Comparison of ENCODE assay signal across 16 cellular contexts in genomic region chr11:10350341-10350740, GRCh38. TPM values are rescaled to one million over a fixed set of nuclear protein-coding genes. Genes with fewer than 3 reads are reported as not detected.
DNase-seq lines count a peak whose midpoint lies in the region; ATAC-seq and TF ChIP-seq lines count a peak whose summit lies in the region.
"Had no signal": no experiment of that assay in that cellular context is flagged by ENCODE, and none has a peak within 500 bp of the region (broad histone marks: within the 10 kb centered on the region; RNA-seq: fewer than 3 reads in every experiment).

No MANE protein-coding gene starts in this region.

- no peaks in the 10 kb centered on the region for H3K9me3 Mint-ChIP-seq in activated CD8-positive, alpha-beta memory T cell treated with anti-CD3 and anti-CD28 coated beads, Interleukin-2, amount 10 ng/mL, durations not matched to agents 7 days and 5 days (ENCODE audit: low read depth)
- H3K9me3 Mint-ChIP-seq: activated CD4-positive, alpha-beta memory T cell treated with anti-CD3 and anti-CD28 coated beads for 36 hours had no signal

- TF ChIP-seq CTCF in adrenal gland (IDR thresholded peaks at IDR 0.05), result no peak

- no peak overlapping the region for H3K9ac ChIP-seq in trophoblast cell (ENCODE audit: low read length)

- no peaks in the 10 kb centered on the region for H3K4me1 Mint-ChIP-seq in activated CD8-positive, alpha-beta memory T cell treated with anti-CD3 and anti-CD28 coated beads, Interleukin-2, amount 10 ng/mL, durations not matched to agents 7 days and 5 days

- peaks cover 39% of the 10 kb centered on the region for H3K27me3 Mint-ChIP-seq in activated CD8-positive, alpha-beta memory T cell treated with anti-CD3 and anti-CD28 coated beads, Interleukin-2, amount 10 ng/mL, durations not matched to agents 7 days and 5 days

- no peak overlapping the region for H2AK5ac ChIP-seq in trophoblast cell (ENCODE audit: low read length)

- no peak overlapping the region for H2BK12ac ChIP-seq in trophoblast cell (ENCODE audit: low read length)

- H4K8ac ChIP-seq in trophoblast cell (ENCODE audit: low read depth, low read length), result no peak overlapping the region

- no peak for TF ChIP-seq POLR2A in adrenal gland (IDR thresholded peaks at IDR 0.05)

- H3K18ac ChIP-seq in trophoblast cell (ENCODE audit: low read length), result no peak overlapping the region

- H3K27me3 ChIP-seq in trophoblast cell (ENCODE audit: insufficient read depth, low read length) (no peaks in the 10 kb centered on the region), adrenal gland (no peaks in the 10 kb centered on the region)
- H3K27me3 ChIP-seq: stomach had no signal

- H3K36me3 ChIP-seq in trophoblast cell (ENCODE audit: control insufficient read depth in 1 of 2, insufficient read depth in 2 of 2, low read length in 2 of 2) (no peaks in the 10 kb centered on the region), adrenal gland (replicated peaks in 1 of 2) (no peaks in the 10 kb centered on the region)
- H3K36me3 ChIP-seq: stomach had no signal

- no peak overlapping the region for H4K91ac ChIP-seq in trophoblast cell (ENCODE audit: low read depth, low read length)

- CTCF ChIA-PET in activated CD8-positive, alpha-beta memory T cell treated with anti-CD3 and anti-CD28 coated beads, Interleukin-2, amount 10 ng/mL, durations not matched to agents 7 days and 5 days (lab: Charles Lee), result interaction anchor here (1.4 kb wide), 1 partner anchor 43 kb away, joined by 4 read pairs; no protein-coding TSS in a partner anchor

- H3K4ac ChIP-seq in trophoblast cell (ENCODE audit: low read depth, low read length), result no peak overlapping the region

- H3K9me3 ChIP-seq in trophoblast cell (ENCODE audit: insufficient read depth, low read depth, low read length) (no peaks in the 10 kb centered on the region), adrenal gland (replicated peaks in 1 of 3) (no peaks in the 10 kb centered on the region)
- H3K9me3 ChIP-seq: stomach had no signal

- no peak overlapping the region for H3K27ac Mint-ChIP-seq in activated CD8-positive, alpha-beta memory T cell treated with anti-CD3 and anti-CD28 coated beads, Interleukin-2, amount 10 ng/mL, durations not matched to agents 7 days and 5 days
- H3K27ac Mint-ChIP-seq: activated CD4-positive, alpha-beta memory T cell treated with anti-CD3 and anti-CD28 coated beads for 36 hours had no signal

- H3K36me3 Mint-ChIP-seq in activated CD8-positive, alpha-beta memory T cell treated with anti-CD3 and anti-CD28 coated beads, Interleukin-2, amount 10 ng/mL, durations not matched to agents 7 days and 5 days, result no peaks in the 10 kb centered on the region
- H3K36me3 Mint-ChIP-seq: activated CD4-positive, alpha-beta memory T cell treated with anti-CD3 and anti-CD28 coated beads for 36 hours had no signal

- H3K4me3 ChIP-seq in trophoblast cell (ENCODE audit: low read depth, low read length) (no peak overlapping the region), adrenal gland (no peak overlapping the region)
- H3K4me3 ChIP-seq: stomach had no signal

- H4K12ac ChIP-seq in trophoblast cell (ENCODE audit: low read depth, low read length), result no peak overlapping the region

- ATAC-seq in GM18907 (IDR thresholded peaks at IDR 0.05; ENCODE audit: unreplicated experiment), result no peak
- ATAC-seq in GM19463 (IDR thresholded peaks at IDR 0.05; ENCODE audit: unreplicated experiment), result no peak
- ATAC-seq in activated CD8-positive, alpha-beta memory T cell treated with anti-CD3 and anti-CD28 coated beads, Interleukin-2, amount 10 ng/mL, durations not matched to agents 7 days and 5 days, result no peak

- no peak overlapping the region for H2BK120ac ChIP-seq in trophoblast cell (ENCODE audit: insufficient read depth, low read length, poor library complexity)

- H3K4me1 ChIP-seq in trophoblast cell (ENCODE audit: control insufficient read depth in 1 of 2, insufficient read depth in 2 of 2, low read length in 2 of 2), result peaks cover 13 to 21% of the 10 kb centered on the region in 2 experiments
- H3K4me1 ChIP-seq in adrenal gland (replicated peaks in 1 of 2), result peaks cover 0 to 10% of the 10 kb centered on the region in 2 donors

- H2AFZ ChIP-seq in trophoblast cell (ENCODE audit: insufficient read depth, low read length, poor library complexity), result no peak overlapping the region

- peak overlapping the region; percentile 2 for H3K4me2 ChIP-seq in trophoblast cell (ENCODE audit: low read length)

- intact Hi-C loops in adrenal gland (cut with DNase I), result no loop called here

- H3K23ac ChIP-seq in trophoblast cell (ENCODE audit: low read length), result no peak overlapping the region

- peak; percentile 41 for DNase-seq in GM03348 (ENCODE audit: low spot score)
- DNase-seq in RPMI7951 (ENCODE audit: low read depth), result peak; percentile 92
- DNase-seq in fibroblast of gingiva (ENCODE audit: low read depth), result peak; percentile 66
- peak; percentile 99 for DNase-seq in trophoblast cell
- DNase-seq in adrenal gland, result no peak
- DNase-seq in activated CD8-positive, alpha-beta memory T cell treated with anti-CD3 and anti-CD28 coated beads, Interleukin-2, amount 10 ng/mL, durations not matched to agents 7 days and 5 days, result no peak
- DNase-seq: activated CD4-positive, alpha-beta memory T cell treated with anti-CD3 and anti-CD28 coated beads for 36 hours; amniotic stem cell; DMS79 treated with DMSO at 0.1 percent for 48 hours; GOT3; NCI-H187; SHP77; stomach had no signal

- no peaks in the 10 kb centered on the region for H3K79me2 ChIP-seq in trophoblast cell (ENCODE audit: control insufficient read depth, insufficient read depth, low read length, poor library complexity)

- H3K4me3 Mint-ChIP-seq in activated CD8-positive, alpha-beta memory T cell treated with anti-CD3 and anti-CD28 coated beads, Interleukin-2, amount 10 ng/mL, durations not matched to agents 7 days and 5 days, result no peak overlapping the region
- H3K4me3 Mint-ChIP-seq: activated CD4-positive, alpha-beta memory T cell treated with anti-CD3 and anti-CD28 coated beads for 36 hours had no signal

- H2BK5ac ChIP-seq in trophoblast cell (ENCODE audit: low read depth, low read length, poor library complexity), result no peak overlapping the region

- H3K14ac ChIP-seq in trophoblast cell (ENCODE audit: low read length), result no peak overlapping the region

- no peak overlapping the region for H3K27ac ChIP-seq in trophoblast cell (ENCODE audit: low read depth, low read length)
- peak overlapping the region in 1 of 5 donors; percentile 10 for H3K27ac ChIP-seq in adrenal gland
- H3K27ac ChIP-seq: HL-60 had no signal

- H3K79me1 ChIP-seq in trophoblast cell (ENCODE audit: low read length), result peaks cover 11% of the 10 kb centered on the region

RNA-seq across cellular contexts. Expression of gene ADM, which starts 45.5 kb away (rescaled TPM):
- 102 and 123 TPM in 2 replicates for total RNA-seq in RPMI7951 (2014; rRNA removed; shearing (Covaris generic))
- polyA plus RNA-seq in trophoblast cell (2013), result 101 and 108 TPM in 2 replicates
- total RNA-seq in adrenal gland, result 10 to 100 TPM in 7 of 8 donors, 1 to 10 TPM in 1; 3.6 to 55.7 (median 15.8) TPM
- 10 to 100 TPM in 2 of 3 donors, 1 to 10 TPM in 1; 6.9 to 27.6 (median 26.3) TPM for polyA plus RNA-seq in adrenal gland
- total RNA-seq in activated CD8-positive, alpha-beta memory T cell treated with anti-CD3 and anti-CD28 coated beads, Interleukin-2, amount 10 ng/mL, durations not matched to agents 7 days and 5 days, result 1 to 10 TPM in 1 of 2 experiments, under 1 TPM in 1; 0.54 to 3.7 TPM

RNA-seq across cellular contexts. Expression of gene SBF2, which starts 56.3 kb away (rescaled TPM):
- 27.8 and 33.5 TPM in 2 replicates for total RNA-seq in RPMI7951 (2014; rRNA removed; shearing (Covaris generic))
- polyA plus RNA-seq in trophoblast cell (2013), result 14.4 and 15.1 TPM in 2 replicates
- 10 to 100 TPM; 32.1 to 60.7 (median 41.8) TPM for total RNA-seq in adrenal gland
- polyA plus RNA-seq in adrenal gland, result 10 to 100 TPM; 12.5 to 23.5 (median 15.9) TPM
- total RNA-seq in activated CD8-positive, alpha-beta memory T cell treated with anti-CD3 and anti-CD28 coated beads, Interleukin-2, amount 10 ng/mL, durations not matched to agents 7 days and 5 days, result 1 to 10 TPM; 4.6 to 8.3 TPM

Comparison
In these comparisons a context has a peak if more than half of its experiments do, and no peak if none do; other contexts are left out.
1. DNase-seq: peak in GM03348 (single experiment), RPMI7951 (single experiment), fibroblast of gingiva (single experiment) and trophoblast cell (2 of 2); none in adrenal gland (0 of 7) and activated CD8-positive, alpha-beta memory T cell treated with anti-CD3 and anti-CD28 coated beads, Interleukin-2, amount 10 ng/mL, durations not matched to agents 7 days and 5 days (single experiment).